ENCODE assay signal across 7 cellular contexts in the genomic region with DNA sequence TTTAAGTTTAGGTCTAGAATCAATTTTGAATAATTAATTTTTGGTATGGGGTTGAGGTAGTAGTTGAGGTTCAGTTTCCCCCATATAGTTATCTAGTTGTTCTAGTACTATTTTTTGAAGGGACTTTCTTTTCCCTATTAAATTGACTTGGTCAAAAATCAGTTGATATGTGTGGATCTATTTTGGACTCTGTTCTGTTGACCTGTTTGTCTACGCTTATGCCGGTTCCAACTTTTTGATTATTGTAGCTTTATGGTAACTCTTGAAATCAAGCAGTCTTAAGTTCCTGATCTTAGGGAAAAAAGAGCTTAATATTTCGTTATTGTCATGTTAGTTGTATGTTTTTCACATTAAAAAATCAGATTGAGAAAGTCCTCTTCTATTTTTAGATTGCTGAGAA.
"Had no signal": no experiment of that assay in that cellular context is flagged by ENCODE, and none has a peak within 500 bp of the region (broad histone marks: within the 10 kb centered on the region; RNA-seq: fewer than 3 reads in every experiment).

No MANE protein-coding gene starts in this region.

- ATAC-seq: GM12878 had no signal

- DNase-seq: GDM1, GF-D8 had no signal

- FAIRE-seq: GM12878, GM12891, GM12892, GM18507, GM19239 had no signal

- H3K4me3 ChIP-seq: GM12878 had no signal
